Comparison of ENCODE assay signal across 23 cellular contexts in genomic region chr13:74158028-74158427, GRCh38. TPM values are rescaled to one million over a fixed set of nuclear protein-coding genes. Genes with fewer than 3 reads are reported as not detected.
DNase-seq lines count a peak whose midpoint lies in the region; ATAC-seq and TF ChIP-seq lines count a peak whose summit lies in the region.
"Had no signal": no experiment of that assay in that cellular context is flagged by ENCODE, and none has a peak within 500 bp of the region (broad histone marks: within the 10 kb centered on the region; RNA-seq: fewer than 3 reads in every experiment).

No MANE protein-coding gene starts in this region.

- no peaks in the 10 kb centered on the region for H3K9me3 ChIP-seq in ovary
- no peaks in the 10 kb centered on the region for H3K9me3 ChIP-seq in A673 (ENCODE audit: low read depth, low read length, poor library complexity, severe bottlenecking)
- H3K9me3 ChIP-seq: body of pancreas, Caco-2, psoas muscle, transverse colon had no signal

- CTCF ChIA-PET in A673 (lab: Charles Lee), result no interaction called here

- ATAC-seq in HG03442 (IDR thresholded peaks at IDR 0.05; ENCODE audit: unreplicated experiment), result peak; percentile 55
- no peak for ATAC-seq in GM21825 (IDR thresholded peaks at IDR 0.05; ENCODE audit: unreplicated experiment)
- ATAC-seq in HG03159 (IDR thresholded peaks at IDR 0.05; ENCODE audit: unreplicated experiment), result no peak
- ATAC-seq: body of pancreas; natural killer cell treated with Interleukin-12 subunit alpha and Interleukin-12 subunit beta and Interleukin-15 and Interleukin-18, amount 100 ng/mL, for 72 hours; psoas muscle; stimulated activated naive B cell treated with anti-CD40 and anti-IgM and Interleukin-4, amounts not matched to agents 10 μg/mL and 1 μg/mL and 100 μg/mL, for 72 hours; T-helper 17 cell had no signal

- TF ChIP-seq EP300 in ovary (IDR thresholded peaks at IDR 0.05), result no peak

- H3K4me1 ChIP-seq in ovary (ENCODE audit: insufficient read depth), result peaks cover 5% of the 10 kb centered on the region
- H3K4me1 ChIP-seq in A673 (ENCODE audit: insufficient read depth, low read length, poor library complexity, severe bottlenecking), result no peaks in the 10 kb centered on the region
- H3K4me1 ChIP-seq: body of pancreas, psoas muscle, transverse colon had no signal

- H3K4me3 ChIP-seq in ovary (no peak overlapping the region), A673 (ENCODE audit: low read depth, low read length, poor library complexity, severe bottlenecking) (no peak overlapping the region)
- H3K4me3 ChIP-seq: body of pancreas, psoas muscle, transverse colon had no signal

- no peak overlapping the region for H3K27ac ChIP-seq in ovary
- H3K27ac ChIP-seq in A673 (ENCODE audit: low read depth, low read length, poor library complexity, severe bottlenecking), result no peak overlapping the region
- H3K27ac ChIP-seq: body of pancreas, epithelial cell of prostate, psoas muscle, transverse colon had no signal

- peak; percentile 4 for DNase-seq in ELF-1 (ENCODE audit: low read depth, low spot score)
- DNase-seq in glomerular visceral epithelial cell (ENCODE audit: extremely low spot score), result peak; percentile 1
- peak; percentile 22 to 70 (median 30) for DNase-seq in ovary
- no peak for DNase-seq in middle frontal gyrus (ENCODE audit: extremely low spot score, low spot score)
- no peak for DNase-seq in A673 (ENCODE audit: low spot score)
- DNase-seq: activated CD4-positive, alpha-beta memory T cell treated with anti-CD3 and anti-CD28 coated beads, Interleukin-2, amount 10 ng/mL, durations not matched to agents 7 days and 5 days; activated T-cell treated with anti-CD3 and anti-CD28 coated beads, Interleukin-2, amount 50 U/mL, for 24 hours; body of pancreas; Caco-2; cortex of kidney; NCI-H2171; NCI-H748 treated with DMSO at 0.1 percent for 48 hours; psoas muscle; SHP77 treated with DMSO at 0.1 percent for 48 hours; stimulated activated CD4-positive, alpha-beta T cell treated with anti-CD3 and anti-CD28 coated beads, Interleukin-15, amount 100 ng/mL, for 24 hours; stimulated activated naive B cell treated with anti-CD40 and anti-IgM and Interleukin-4, amounts not matched to agents 10 μg/mL and 1 μg/mL and 100 μg/mL, for 72 hours; T-helper 17 cell; transverse colon had no signal

- POLR2A ChIA-PET in A673 (lab: Charles Lee; ENCODE audit: low non-redundant PET), result no interaction called here

- H3K27me3 ChIP-seq in ovary (no peaks in the 10 kb centered on the region), A673 (replicated peaks; ENCODE audit: insufficient read depth, low read depth, low read length, poor library complexity) (no peaks in the 10 kb centered on the region)
- H3K27me3 ChIP-seq: body of pancreas, transverse colon had no signal

- TF ChIP-seq CTCF in ovary (IDR thresholded peaks at IDR 0.05) (no peak), A673 (conservative IDR thresholded peaks at IDR 0.05; ENCODE audit: low read depth, low read length) (no peak)

- intact Hi-C loops in ovary (cut with DNase I), result no loop called here
- intact Hi-C loops in A673 (cut with micrococcal nuclease; ENCODE audit: unreplicated experiment), result no loop called here

- no peak for TF ChIP-seq POLR2A in ovary (IDR thresholded peaks at IDR 0.05)

- H3K36me3 ChIP-seq in ovary, result no peaks in the 10 kb centered on the region
- H3K36me3 ChIP-seq in A673 (ENCODE audit: insufficient read depth, low read length, poor library complexity, severe bottlenecking), result no peaks in the 10 kb centered on the region
- H3K36me3 ChIP-seq: transverse colon had no signal

- 12 to 20% (median 20%) methylated on average over 8 of the region's 8 CpGs for WGBS in ovary, 3 donors

- BruUV-seq in A673 (replicated peaks; lab: Mats Ljungman, UMichigan), result no TSS peak

RNA-seq across cellular contexts. Expression of gene KLF12, which starts 23.8 kb away (rescaled TPM):
- 10 to 100 TPM in 5 of 7 donors, 1 to 10 TPM in 2; 8.2 to 22.1 (median 16.3) TPM for total RNA-seq in ovary
- polyA plus RNA-seq in ovary, result 1 to 10 TPM; 3.6 to 8.7 TPM
- total RNA-seq in A673 (2021), result 12.4 and 13.5 TPM in 2 replicates

Comparison
In these comparisons a context has a peak if more than half of its experiments do, and no peak if none do; other contexts are left out.
1. DNase-seq: peak in ELF-1 (single experiment), glomerular visceral epithelial cell (single experiment) and ovary (5 of 5); none in middle frontal gyrus (single experiment) and A673 (single experiment).